ENCODE assay signal across 10 cellular contexts in the genomic region with DNA sequence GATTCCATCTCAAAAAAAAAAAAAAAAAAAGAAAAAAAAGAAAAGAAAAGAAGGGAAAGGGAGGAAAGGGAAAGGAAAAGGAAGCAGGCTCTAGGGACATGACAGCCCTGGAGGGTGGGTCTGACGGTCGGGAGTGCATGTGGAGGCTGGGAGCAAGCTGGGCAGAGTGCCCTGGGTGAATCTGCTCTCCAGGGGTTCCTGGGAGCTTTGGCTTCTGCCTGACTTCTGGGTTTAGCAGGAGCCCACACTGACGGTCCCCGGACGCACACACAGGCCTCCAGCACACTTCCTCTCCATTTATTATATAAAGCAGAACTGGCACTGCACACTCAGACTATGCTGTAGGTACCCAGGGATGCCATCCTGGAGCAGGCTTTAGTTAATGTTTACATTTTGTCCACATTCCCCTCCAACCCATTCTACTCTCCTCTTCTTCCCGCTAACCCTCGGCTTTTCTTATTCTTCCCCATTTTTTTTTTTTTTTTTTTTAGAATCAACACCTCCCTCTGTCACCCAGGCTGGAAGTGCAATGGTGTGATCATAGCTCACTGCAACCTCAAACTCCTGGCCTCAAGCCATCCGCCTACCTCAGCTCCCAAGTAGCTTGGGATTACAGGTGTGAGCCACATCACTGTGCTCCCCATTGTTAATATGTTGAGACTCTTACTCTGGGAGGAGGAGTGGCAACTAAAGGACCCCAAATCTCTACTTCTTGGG.
A peak's percentile ranks its signal among the peaks of the same experiment; 100 is the strongest.
DNase-seq lines count a peak whose midpoint lies in the region; ATAC-seq, FAIRE-seq and TF ChIP-seq lines count a peak whose summit lies in the region.
"Had no signal": no experiment of that assay in that cellular context is flagged by ENCODE, and none has a peak within 500 bp of the region (broad histone marks: within the 10 kb centered on the region; RNA-seq: fewer than 3 reads in every experiment).

No MANE protein-coding gene starts in this region.

- ATAC-seq in PC-3: peak; percentile 16
- no peak for ATAC-seq in activated CD8-positive, alpha-beta memory T cell treated with anti-CD3 and anti-CD28 coated beads, Interleukin-2, amount 10 ng/mL, durations not matched to agents 7 days and 5 days
- ATAC-seq: activated CD4-positive, CD25-positive, alpha-beta regulatory T cell treated with anti-CD3 and anti-CD28 coated beads, Interleukin-2, amount 50 U/mL, for 24 hours had no signal

- no peaks in the 10 kb centered on the region for H3K36me3 Mint-ChIP-seq in activated CD8-positive, alpha-beta memory T cell treated with anti-CD3 and anti-CD28 coated beads, Interleukin-2, amount 10 ng/mL, durations not matched to agents 7 days and 5 days

- H2AFZ ChIP-seq in PC-3 (ENCODE audit: low read length): no peak overlapping the region

- no peaks in the 10 kb centered on the region for H3K79me2 ChIP-seq in PC-3 (ENCODE audit: low read length)

- no peaks in the 10 kb centered on the region for H3K9me2 ChIP-seq in PC-3 (replicated peaks; ENCODE audit: low read length)

- peaks cover 11% of the 10 kb centered on the region for H3F3A ChIP-seq in PC-3 (ENCODE audit: low read length, unreplicated experiment)

- H3K9ac ChIP-seq in PC-3 (ENCODE audit: low read length) (peak overlapping the region; percentile 82), skeletal muscle satellite cell (ENCODE audit: low read depth, low read length) (peak overlapping the region; percentile 78)

- TSS peak; percentile 31 for BruUV-seq in PC-3 (replicated peaks; lab: Mats Ljungman, UMichigan)

- no peak overlapping the region for H3K4me3 Mint-ChIP-seq in activated CD8-positive, alpha-beta memory T cell treated with anti-CD3 and anti-CD28 coated beads, Interleukin-2, amount 10 ng/mL, durations not matched to agents 7 days and 5 days

- H3K36me3 ChIP-seq in PC-3 (ENCODE audit: low read depth, low read length): no peaks in the 10 kb centered on the region
- H3K36me3 ChIP-seq in skeletal muscle satellite cell (ENCODE audit: insufficient read depth, low read length): no peaks in the 10 kb centered on the region

- peaks cover 9% of the 10 kb centered on the region for H3K27me3 Mint-ChIP-seq in activated CD8-positive, alpha-beta memory T cell treated with anti-CD3 and anti-CD28 coated beads, Interleukin-2, amount 10 ng/mL, durations not matched to agents 7 days and 5 days

- no peak for DNase-seq in GM12891 (ENCODE audit: insufficient read length, low spot score)
- DNase-seq in PC-3: peak; percentile 66
- peak; percentile 37 for DNase-seq in fibroblast of peridontal ligament (ENCODE audit: extremely low read depth)
- DNase-seq in NK-92 (lab: John Stamatoyannopoulos, UW; ENCODE audit: unreplicated experiment): no peak
- DNase-seq in caudate nucleus (lab: John Stamatoyannopoulos, UW): no peak
- DNase-seq in activated CD8-positive, alpha-beta memory T cell treated with anti-CD3 and anti-CD28 coated beads, Interleukin-2, amount 10 ng/mL, durations not matched to agents 7 days and 5 days: no peak
- DNase-seq in effector CD4-positive, alpha-beta T cell: no peak
- DNase-seq: NCI-H510A treated with DMSO at 0.1 percent for 48 hours had no signal

- H3K9me3 ChIP-seq in PC-3 (ENCODE audit: low read length) (no peaks in the 10 kb centered on the region), skeletal muscle satellite cell (replicated peaks; ENCODE audit: low read length) (no peaks in the 10 kb centered on the region)

- H3K27ac ChIP-seq in PC-3 (ENCODE audit: low read length) (peak overlapping the region; percentile 99), caudate nucleus (ENCODE audit: low read depth, low read length) (no peak overlapping the region)

- intact Hi-C loops in PC-3 (cut with micrococcal nuclease): loop anchor here (1.0 kb wide), 1 partner anchor 87 kb away; no protein-coding TSS in a partner anchor

- peak overlapping the region; percentile 24; the same call in 1 of the 2 replicates for H3K4me3 ChIP-seq in PC-3 (ENCODE audit: low read length)
- H3K4me3 ChIP-seq in skeletal muscle satellite cell (ENCODE audit: low read length): peak overlapping the region; percentile 48

- H3K4me1 Mint-ChIP-seq in activated CD8-positive, alpha-beta memory T cell treated with anti-CD3 and anti-CD28 coated beads, Interleukin-2, amount 10 ng/mL, durations not matched to agents 7 days and 5 days: peaks cover 10% of the 10 kb centered on the region

- H3K27me3 ChIP-seq in PC-3 (ENCODE audit: low read length) (no peaks in the 10 kb centered on the region), skeletal muscle satellite cell (ENCODE audit: control insufficient read depth, insufficient read depth, low read length) (no peaks in the 10 kb centered on the region)

- no peak for FAIRE-seq in GM12891 (lab: Jason Lieb, UNC)

- H3K9me3 Mint-ChIP-seq in activated CD8-positive, alpha-beta memory T cell treated with anti-CD3 and anti-CD28 coated beads, Interleukin-2, amount 10 ng/mL, durations not matched to agents 7 days and 5 days (ENCODE audit: low read depth): no peaks in the 10 kb centered on the region

- no peak for TF ChIP-seq POLR2A in GM12891 (IDR thresholded peaks at IDR 0.05; ENCODE audit: low read depth, low read length)

- peaks cover 69% of the 10 kb centered on the region for H3K4me1 ChIP-seq in PC-3 (ENCODE audit: insufficient read depth, low read length)
- peaks cover 63% of the 10 kb centered on the region for H3K4me1 ChIP-seq in skeletal muscle satellite cell (ENCODE audit: control insufficient read depth, insufficient read depth, low read length)

- no peaks in the 10 kb centered on the region for H4K20me1 ChIP-seq in PC-3 (ENCODE audit: low read length)

- H3K4me2 ChIP-seq in PC-3 (ENCODE audit: low read length) (peak overlapping the region; percentile 79), skeletal muscle satellite cell (ENCODE audit: low read length) (peak overlapping the region; percentile 59)

- TF ChIP-seq CTCF in PC-3 (conservative IDR thresholded peaks at IDR 0.05; ENCODE audit: low read depth, low read length): no peak

- H3K27ac Mint-ChIP-seq in activated CD8-positive, alpha-beta memory T cell treated with anti-CD3 and anti-CD28 coated beads, Interleukin-2, amount 10 ng/mL, durations not matched to agents 7 days and 5 days: no peak overlapping the region

- POLR2A ChIA-PET in PC-3 (lab: Charles Lee; ENCODE audit: unreplicated experiment): interaction anchor here (0.5 to 1.6 kb wide), 6 partner anchors 40 to 711 kb away, joined by 4 to 31 read pairs (median 20); a partner anchor contains a TSS

- CTCF ChIA-PET in PC-3 (lab: Charles Lee): interaction anchor here (0.6 to 1.0 kb wide), 5 partner anchors 26 to 244 kb away, joined by 3 to 14 read pairs (median 6); no protein-coding TSS in a partner anchor
- CTCF ChIA-PET in activated CD8-positive, alpha-beta memory T cell treated with anti-CD3 and anti-CD28 coated beads, Interleukin-2, amount 10 ng/mL, durations not matched to agents 7 days and 5 days (lab: Charles Lee): interaction anchor here (0.7 kb wide), 1 partner anchor 716 kb away, joined by 3 read pairs; no protein-coding TSS in a partner anchor

TF ChIP-seq in GM12891, 5 proteins besides CTCF, POLR2A, EP300 and RAD21:
- peak; percentile 31; the same call in 1 of the 2 replicates for TF ChIP-seq SPI1 (IDR thresholded peaks at IDR 0.05; ENCODE audit: low read depth, low read length)
- TF ChIP-seq POU2F2 (IDR thresholded peaks at IDR 0.05; ENCODE audit: low read depth, low read length): no peak

Comparison
In these comparisons a context has a peak if more than half of its experiments do, and no peak if none do; other contexts are left out.
1. DNase-seq: peak in PC-3 (single experiment) and fibroblast of peridontal ligament (single experiment); none in GM12891 (single experiment), NK-92 (single experiment), caudate nucleus (0 of 61), activated CD8-positive, alpha-beta memory T cell treated with anti-CD3 and anti-CD28 coated beads, Interleukin-2, amount 10 ng/mL, durations not matched to agents 7 days and 5 days (single experiment) and effector CD4-positive, alpha-beta T cell (single experiment).